ENCODE assay signal across 1 cellular context in the genomic region with DNA sequence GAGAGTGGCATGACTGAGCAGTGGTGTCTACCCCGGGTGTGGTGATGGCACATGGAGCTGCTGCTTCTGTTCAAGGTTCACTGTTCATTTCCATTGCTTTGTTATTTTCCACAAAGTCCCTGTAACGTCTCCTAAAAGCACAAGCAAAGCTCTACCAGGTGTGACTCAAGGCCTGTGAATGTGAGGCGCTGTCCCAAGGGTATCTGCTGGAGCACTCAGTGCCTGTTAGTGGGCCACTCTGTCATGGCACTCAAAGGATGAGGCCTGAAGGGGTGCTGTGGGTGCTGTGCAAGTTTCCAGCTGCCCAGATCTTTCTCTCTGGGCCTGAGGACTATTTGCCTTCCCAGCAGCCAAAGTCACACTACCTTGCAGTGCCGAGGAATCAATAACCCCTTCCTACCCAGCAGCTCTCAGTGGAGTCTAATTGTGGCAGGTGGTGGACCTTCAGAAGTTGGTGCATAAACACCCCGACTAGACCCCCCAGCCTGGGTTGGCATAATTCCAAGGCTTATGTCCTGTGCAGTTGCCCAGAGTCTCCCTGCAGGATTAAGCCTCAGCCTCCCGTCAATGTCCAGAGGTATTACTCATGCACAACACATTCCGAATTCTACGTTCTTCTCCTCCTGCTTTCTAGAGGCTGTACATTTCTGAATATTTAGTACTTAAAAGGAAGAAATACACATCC.
A peak's percentile ranks its signal among the peaks of the same experiment; 100 is the strongest.
TF ChIP-seq lines count a peak whose summit lies in the region.

No MANE protein-coding gene starts in this region.

TF ChIP-seq in K562, 482 proteins besides CTCF, POLR2A, EP300 and RAD21 (continued from another document):
- TF ChIP-seq MYNN (IDR thresholded peaks at IDR 0.05) (no peak), MYNN (CRISPR knock-in tag; IDR thresholded peaks at IDR 0.05) (no peak), NFIC (IDR thresholded peaks at IDR 0.05) (0 out of 2 replicates have a peak, but pooled peaks have one; percentile 16), ZNF232 (CRISPR knock-in tag; IDR thresholded peaks at IDR 0.05) (no peak), CCNT2 (IDR thresholded peaks at IDR 0.05; ENCODE audit: borderline replicate concordance, extremely low read depth, insufficient read length, low read depth, low read length) (no peak), NFYB (IDR thresholded peaks at IDR 0.05; ENCODE audit: extremely low read depth, insufficient read length) (no peak)
